In the genomic region with DNA sequence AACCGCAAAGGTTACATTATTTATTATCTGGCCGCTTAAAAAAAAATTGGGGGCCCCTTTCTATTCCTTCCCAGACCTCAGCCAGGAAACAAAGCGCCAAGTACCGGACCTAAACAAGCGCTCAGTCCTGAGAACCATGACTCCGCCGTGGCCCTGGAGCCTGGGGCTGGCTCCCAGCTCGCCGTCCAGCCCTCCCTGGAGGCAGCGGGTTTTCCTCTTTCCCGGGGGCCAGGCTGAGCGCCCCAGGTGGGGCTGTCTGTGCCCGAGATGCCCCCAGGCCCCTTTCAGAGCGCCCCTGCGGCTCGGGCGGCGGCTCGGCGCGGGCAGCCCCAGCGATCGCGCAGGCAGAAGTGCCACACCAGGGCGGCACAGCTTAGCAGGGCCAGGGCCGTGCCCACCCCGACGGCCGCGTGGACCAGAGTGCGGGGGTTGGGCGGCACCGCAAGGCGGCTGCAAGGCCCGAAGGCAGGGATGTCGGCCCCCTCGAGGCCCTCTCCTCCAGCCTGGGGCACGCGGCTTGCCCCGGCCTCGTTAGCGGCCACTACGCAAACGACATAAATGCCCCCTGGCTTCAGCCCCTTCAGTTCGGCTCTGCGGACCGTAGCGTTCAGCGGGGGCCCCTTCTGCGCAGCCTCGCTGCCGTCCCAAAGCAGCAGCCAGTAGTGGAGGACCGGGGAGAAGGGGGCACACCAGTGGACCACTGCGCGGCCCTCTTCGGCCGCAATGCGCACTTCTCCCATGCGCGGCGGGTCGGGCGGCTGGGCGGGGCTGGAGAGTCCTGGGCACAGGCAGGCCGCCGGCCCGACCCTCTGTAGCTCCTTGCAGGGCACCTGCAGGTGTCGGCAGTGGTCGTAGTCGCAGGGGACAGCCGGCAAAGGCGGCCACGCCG, we compare ENCODE assay signal across 10 cellular contexts. TPM values are rescaled to one million over a fixed set of nuclear protein-coding genes. Genes with fewer than 3 reads are reported as not detected.
A peak's percentile ranks its signal among the peaks of the same experiment; 100 is the strongest.
DNase-seq lines count a peak whose midpoint lies in the region; ATAC-seq and TF ChIP-seq lines count a peak whose summit lies in the region.
"Had no signal": no experiment of that assay in that cellular context is flagged by ENCODE, and none has a peak within 500 bp of the region (broad histone marks: within the 10 kb centered on the region; RNA-seq: fewer than 3 reads in every experiment).

No MANE protein-coding gene starts in this region.

- H3K27me3 ChIP-seq in NT2/D1 (ENCODE audit: insufficient read depth, insufficient read length) (no peaks in the 10 kb centered on the region), skeletal muscle tissue (ENCODE audit: control insufficient read depth in 3 of 3, insufficient read depth in 3 of 3, low read length in 3 of 3) (peaks cover 0 to 13% (median 8%) of the 10 kb centered on the region in 3 donors)

- H3K4me3 ChIP-seq in NT2/D1 (ENCODE audit: insufficient read length, low read depth) (no peak overlapping the region), skeletal muscle tissue (ENCODE audit: low read length in 3 of 3) (peak overlapping the region; percentile 11 to 66 (median 35))

- H3K27ac Mint-ChIP-seq in glutamatergic neuron (ENCODE audit: unreplicated experiment) = no peak overlapping the region
- H3K27ac Mint-ChIP-seq: activated naive CD8-positive, alpha-beta T cell treated with anti-CD3 and anti-CD28 coated beads, Interleukin-2, amount 50 U/mL, for 24 hours had no signal

- H3K4me3 Mint-ChIP-seq in glutamatergic neuron (ENCODE audit: unreplicated experiment) = no peak overlapping the region
- H3K4me3 Mint-ChIP-seq: activated naive CD8-positive, alpha-beta T cell treated with anti-CD3 and anti-CD28 coated beads, Interleukin-2, amount 50 U/mL, for 24 hours had no signal

- TF ChIP-seq CTCF in glutamatergic neuron (IDR thresholded peaks at IDR 0.05; ENCODE audit: partially characterized antibody, unreplicated experiment) = no peak

- H3K27me3 Mint-ChIP-seq in glutamatergic neuron (ENCODE audit: unreplicated experiment) = peaks cover 4% of the 10 kb centered on the region

- peaks cover 4% of the 10 kb centered on the region for H3K36me3 Mint-ChIP-seq in glutamatergic neuron (ENCODE audit: unreplicated experiment)

- peaks cover 42% of the 10 kb centered on the region for H3K36me3 ChIP-seq in NT2/D1 (ENCODE audit: insufficient read depth, insufficient read length, low read length)
- H3K36me3 ChIP-seq in skeletal muscle tissue (ENCODE audit: control insufficient read depth in 3 of 3, insufficient read depth in 3 of 3, low read length in 3 of 3) = peaks cover 21 to 22% (median 21%) of the 10 kb centered on the region in 3 donors

- H3K4me1 ChIP-seq in NT2/D1 (ENCODE audit: insufficient read depth, insufficient read length) (peaks cover 5% of the 10 kb centered on the region), skeletal muscle tissue (ENCODE audit: control insufficient read depth in 3 of 3, insufficient read depth in 3 of 3, low read length in 3 of 3) (peaks cover 14 to 24% (median 21%) of the 10 kb centered on the region in 3 donors)

- H3K9ac ChIP-seq in NT2/D1 (ENCODE audit: insufficient read length, low read depth) (peak overlapping the region; percentile 36), skeletal muscle tissue (ENCODE audit: low read depth in 1 of 3, low read length in 3 of 3) (peak overlapping the region in 1 of 3 donors; percentile 46)

- H3K4me1 Mint-ChIP-seq in glutamatergic neuron (ENCODE audit: low read depth, unreplicated experiment) = peaks cover 12% of the 10 kb centered on the region
- H3K4me1 Mint-ChIP-seq: activated naive CD8-positive, alpha-beta T cell treated with anti-CD3 and anti-CD28 coated beads, Interleukin-2, amount 50 U/mL, for 24 hours had no signal

- DNase-seq in NT2/D1 (ENCODE audit: low read depth, low spot score) (no peak), glutamatergic neuron (peak; percentile 57), germinal center (ENCODE audit: low spot score) (no peak), NCI-H1436 (lab: John Stamatoyannopoulos, UW) (no peak)
- DNase-seq: activated naive CD8-positive, alpha-beta T cell treated with anti-CD3 and anti-CD28 coated beads, Interleukin-2, amount 50 U/mL, for 24 hours; Calu3; NCI-H1417 treated with DMSO at 0.1 percent for 48 hours had no signal

- ATAC-seq in HG03469 (IDR thresholded peaks at IDR 0.05; ENCODE audit: unreplicated experiment) = no peak
- ATAC-seq: activated naive CD8-positive, alpha-beta T cell treated with anti-CD3 and anti-CD28 coated beads, Interleukin-2, amount 50 U/mL, for 24 hours had no signal

- H3K9me3 Mint-ChIP-seq in glutamatergic neuron (ENCODE audit: unreplicated experiment) = peaks cover 10% of the 10 kb centered on the region
- H3K9me3 Mint-ChIP-seq: activated naive CD8-positive, alpha-beta T cell treated with anti-CD3 and anti-CD28 coated beads, Interleukin-2, amount 50 U/mL, for 24 hours had no signal

- H3K27ac ChIP-seq in skeletal muscle tissue (ENCODE audit: low read depth, low read length) = no peak overlapping the region

- H3K9me3 ChIP-seq in NT2/D1 (ENCODE audit: insufficient read depth, low read length) (no peaks in the 10 kb centered on the region), skeletal muscle tissue (ENCODE audit: control insufficient read depth in 3 of 3, low read length in 3 of 3) (no peaks in the 10 kb centered on the region)

RNA-seq across cellular contexts. Expression of a gene that starts 1.6 kb away (rescaled TPM):
- total RNA-seq in glutamatergic neuron (ENCODE audit: unreplicated experiment) (1.8 TPM), skeletal muscle tissue (9.9 TPM)
- total RNA-seq: mononuclear cell had no signal

RNA-seq across cellular contexts. Expression of a gene that starts 8.9 kb away (rescaled TPM):
- 146 TPM for total RNA-seq in glutamatergic neuron (ENCODE audit: unreplicated experiment)
- 106 TPM for total RNA-seq in skeletal muscle tissue

RNA-seq across cellular contexts. Expression of a gene that starts 15.7 kb away (rescaled TPM):
- 4.6 TPM for total RNA-seq in glutamatergic neuron (ENCODE audit: unreplicated experiment)
- 1.0 TPM for total RNA-seq in skeletal muscle tissue

RNA-seq across cellular contexts. Expression of a gene that starts 16.3 kb away (rescaled TPM):
- total RNA-seq in glutamatergic neuron (ENCODE audit: unreplicated experiment) (5.7 TPM), skeletal muscle tissue (4.7 TPM)

RNA-seq across cellular contexts. Expression of a gene that starts 19.5 kb away (rescaled TPM):
- total RNA-seq in glutamatergic neuron (ENCODE audit: unreplicated experiment) = 550 TPM
- 19.8 TPM for total RNA-seq in skeletal muscle tissue
